Comparison of ENCODE assay signal across 8 cellular contexts in the genomic region with DNA sequence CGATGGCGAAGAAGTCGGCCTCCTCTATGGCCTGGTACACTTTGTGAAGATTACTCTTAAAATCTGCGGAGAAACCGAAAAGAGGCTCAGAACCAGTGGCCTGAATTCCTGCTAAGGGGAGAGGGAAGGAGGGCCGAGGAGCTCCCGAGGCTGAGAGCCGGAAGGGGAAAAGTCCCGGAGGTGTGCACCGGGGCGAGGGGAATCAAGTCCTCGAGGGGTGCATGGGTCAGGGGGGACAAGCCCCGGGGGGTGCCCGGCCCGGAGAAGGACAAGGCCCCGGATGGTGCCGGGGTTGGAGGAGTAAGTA.
DNase-seq lines count a peak whose midpoint lies in the region; ATAC-seq lines count a peak whose summit lies in the region.

No MANE protein-coding gene starts in this region.

- peak overlapping the region; percentile 95 for H3K4me3 Mint-ChIP-seq in activated naive CD4-positive, alpha-beta T cell treated with anti-CD3 and anti-CD28 coated beads, Interleukin-2, amount 10 ng/mL, durations not matched to agents 7 days and 5 days
- peak overlapping the region; percentile 93 for H3K4me3 Mint-ChIP-seq in stimulated activated naive CD8-positive, alpha-beta T cell treated with anti-CD3 and anti-CD28 coated beads, Interleukin-15, Interleukin-2, amounts not matched to agents 100 ng/mL and 50 ng/mL, for 24 hours

- H3K9ac ChIP-seq in iPS-15b (ENCODE audit: low read depth, low read length): peak overlapping the region; percentile 95

- no peaks in the 10 kb centered on the region for H3K9me3 Mint-ChIP-seq in activated naive CD4-positive, alpha-beta T cell treated with anti-CD3 and anti-CD28 coated beads, Interleukin-2, amount 10 ng/mL, durations not matched to agents 7 days and 5 days
- H3K9me3 Mint-ChIP-seq in stimulated activated naive CD8-positive, alpha-beta T cell treated with anti-CD3 and anti-CD28 coated beads, Interleukin-15, Interleukin-2, amounts not matched to agents 100 ng/mL and 50 ng/mL, for 24 hours: no peaks in the 10 kb centered on the region

- DNase-seq in DMS 273 (lab: John Stamatoyannopoulos, UW; ENCODE audit: unreplicated experiment) (peak; percentile 61), DMS 273 treated with DMSO at 0.1 percent for 48 hours (lab: John Stamatoyannopoulos, UW) (no peak), NCI-H2171 (lab: John Stamatoyannopoulos, UW) (no peak)
- DNase-seq in activated naive CD4-positive, alpha-beta T cell treated with anti-CD3 and anti-CD28 coated beads, Interleukin-2, amount 10 ng/mL, durations not matched to agents 7 days and 5 days: no peak

- peak overlapping the region; percentile 96 for H3K27ac Mint-ChIP-seq in activated naive CD4-positive, alpha-beta T cell treated with anti-CD3 and anti-CD28 coated beads, Interleukin-2, amount 10 ng/mL, durations not matched to agents 7 days and 5 days
- peak overlapping the region; percentile 91 for H3K27ac Mint-ChIP-seq in stimulated activated naive CD8-positive, alpha-beta T cell treated with anti-CD3 and anti-CD28 coated beads, Interleukin-15, Interleukin-2, amounts not matched to agents 100 ng/mL and 50 ng/mL, for 24 hours

- H3K36me3 Mint-ChIP-seq in activated naive CD4-positive, alpha-beta T cell treated with anti-CD3 and anti-CD28 coated beads, Interleukin-2, amount 10 ng/mL, durations not matched to agents 7 days and 5 days: peaks cover 46% of the 10 kb centered on the region
- peaks cover 41% of the 10 kb centered on the region for H3K36me3 Mint-ChIP-seq in stimulated activated naive CD8-positive, alpha-beta T cell treated with anti-CD3 and anti-CD28 coated beads, Interleukin-15, Interleukin-2, amounts not matched to agents 100 ng/mL and 50 ng/mL, for 24 hours (ENCODE audit: low read depth)

- CTCF ChIA-PET in activated naive CD4-positive, alpha-beta T cell treated with anti-CD3 and anti-CD28 coated beads, Interleukin-2, amount 10 ng/mL, durations not matched to agents 7 days and 5 days (lab: Charles Lee): interaction anchor here (0.6 kb wide), 1 partner anchor 9 kb away, joined by 3 read pairs; no protein-coding TSS in a partner anchor

- H3K36me3 ChIP-seq in iPS-15b (ENCODE audit: control insufficient read depth, insufficient read depth, low read length): peaks cover 17% of the 10 kb centered on the region

- H3K4me3 ChIP-seq in iPS-15b (ENCODE audit: low read depth, low read length): peak overlapping the region; percentile 84

- H3K4me1 Mint-ChIP-seq in activated naive CD4-positive, alpha-beta T cell treated with anti-CD3 and anti-CD28 coated beads, Interleukin-2, amount 10 ng/mL, durations not matched to agents 7 days and 5 days: peaks cover 55% of the 10 kb centered on the region
- H3K4me1 Mint-ChIP-seq in stimulated activated naive CD8-positive, alpha-beta T cell treated with anti-CD3 and anti-CD28 coated beads, Interleukin-15, Interleukin-2, amounts not matched to agents 100 ng/mL and 50 ng/mL, for 24 hours (ENCODE audit: low read depth): peaks cover 52% of the 10 kb centered on the region

- peaks cover 11% of the 10 kb centered on the region for H3K4me1 ChIP-seq in iPS-15b (ENCODE audit: control insufficient read depth, insufficient read depth, low read length)

- H3K27me3 ChIP-seq in iPS-15b (ENCODE audit: control insufficient read depth, insufficient read depth, low read length): no peaks in the 10 kb centered on the region

- H3K9me3 ChIP-seq in iPS-15b (ENCODE audit: control insufficient read depth, insufficient read depth, low read length): no peaks in the 10 kb centered on the region

- no peaks in the 10 kb centered on the region for H3K27me3 Mint-ChIP-seq in activated naive CD4-positive, alpha-beta T cell treated with anti-CD3 and anti-CD28 coated beads, Interleukin-2, amount 10 ng/mL, durations not matched to agents 7 days and 5 days
- H3K27me3 Mint-ChIP-seq in stimulated activated naive CD8-positive, alpha-beta T cell treated with anti-CD3 and anti-CD28 coated beads, Interleukin-15, Interleukin-2, amounts not matched to agents 100 ng/mL and 50 ng/mL, for 24 hours: no peaks in the 10 kb centered on the region

- peak; percentile 1 for ATAC-seq in HG02981 (IDR thresholded peaks at IDR 0.05; ENCODE audit: unreplicated experiment)
- ATAC-seq in GM18873 (IDR thresholded peaks at IDR 0.05; ENCODE audit: low FRiP score, unreplicated experiment): no peak
